In the genomic region with DNA sequence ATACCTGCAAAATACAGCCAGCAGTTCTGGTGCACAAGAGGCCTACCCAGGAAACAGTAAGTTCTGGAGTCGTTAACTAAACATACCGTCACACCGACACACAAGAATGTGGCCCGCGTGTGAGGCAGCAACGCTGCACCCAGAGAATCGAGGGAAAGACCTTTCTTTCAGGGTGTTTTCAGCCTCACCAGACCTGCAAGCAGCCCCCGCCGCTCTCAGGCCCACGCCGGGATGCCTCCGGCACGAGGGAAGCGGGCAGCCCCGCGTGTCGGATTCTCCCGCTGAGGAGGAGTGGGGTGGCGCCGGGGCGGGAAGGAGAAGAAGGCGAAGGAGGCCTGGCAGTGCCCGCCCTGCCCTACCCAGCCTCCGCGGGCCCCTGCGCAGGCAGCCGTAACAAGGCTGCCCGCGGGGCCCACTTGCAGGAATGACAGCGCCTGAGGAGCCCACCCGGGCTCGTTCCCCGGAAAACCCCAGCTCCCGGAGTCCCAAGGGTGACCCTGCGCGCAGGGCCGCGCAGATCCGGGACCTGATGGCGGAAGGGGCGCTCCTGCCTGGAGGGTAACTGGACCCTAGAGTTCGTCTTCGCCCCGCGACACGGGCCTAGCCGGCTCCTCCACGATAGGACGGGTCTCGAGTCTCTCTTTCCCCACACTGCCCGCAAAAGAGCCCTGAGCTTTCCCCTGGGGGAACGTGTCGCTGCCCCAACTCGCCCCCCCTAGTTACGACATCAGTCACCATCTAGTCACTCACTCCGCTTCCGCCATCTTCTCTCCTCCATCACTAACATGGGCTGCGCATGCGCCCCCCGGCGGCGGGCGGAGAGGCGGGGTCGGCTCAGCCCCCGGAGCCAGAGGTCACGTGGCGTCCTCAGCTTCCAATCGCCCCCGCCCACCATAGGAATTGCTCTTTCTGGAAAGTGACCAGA, we compare ENCODE assay signal across 8 cellular contexts. TPM values are rescaled to one million over a fixed set of nuclear protein-coding genes. Genes with fewer than 3 reads are reported as not detected.
DNase-seq lines count a peak whose midpoint lies in the region; ATAC-seq and TF ChIP-seq lines count a peak whose summit lies in the region.

A gene with protein sequence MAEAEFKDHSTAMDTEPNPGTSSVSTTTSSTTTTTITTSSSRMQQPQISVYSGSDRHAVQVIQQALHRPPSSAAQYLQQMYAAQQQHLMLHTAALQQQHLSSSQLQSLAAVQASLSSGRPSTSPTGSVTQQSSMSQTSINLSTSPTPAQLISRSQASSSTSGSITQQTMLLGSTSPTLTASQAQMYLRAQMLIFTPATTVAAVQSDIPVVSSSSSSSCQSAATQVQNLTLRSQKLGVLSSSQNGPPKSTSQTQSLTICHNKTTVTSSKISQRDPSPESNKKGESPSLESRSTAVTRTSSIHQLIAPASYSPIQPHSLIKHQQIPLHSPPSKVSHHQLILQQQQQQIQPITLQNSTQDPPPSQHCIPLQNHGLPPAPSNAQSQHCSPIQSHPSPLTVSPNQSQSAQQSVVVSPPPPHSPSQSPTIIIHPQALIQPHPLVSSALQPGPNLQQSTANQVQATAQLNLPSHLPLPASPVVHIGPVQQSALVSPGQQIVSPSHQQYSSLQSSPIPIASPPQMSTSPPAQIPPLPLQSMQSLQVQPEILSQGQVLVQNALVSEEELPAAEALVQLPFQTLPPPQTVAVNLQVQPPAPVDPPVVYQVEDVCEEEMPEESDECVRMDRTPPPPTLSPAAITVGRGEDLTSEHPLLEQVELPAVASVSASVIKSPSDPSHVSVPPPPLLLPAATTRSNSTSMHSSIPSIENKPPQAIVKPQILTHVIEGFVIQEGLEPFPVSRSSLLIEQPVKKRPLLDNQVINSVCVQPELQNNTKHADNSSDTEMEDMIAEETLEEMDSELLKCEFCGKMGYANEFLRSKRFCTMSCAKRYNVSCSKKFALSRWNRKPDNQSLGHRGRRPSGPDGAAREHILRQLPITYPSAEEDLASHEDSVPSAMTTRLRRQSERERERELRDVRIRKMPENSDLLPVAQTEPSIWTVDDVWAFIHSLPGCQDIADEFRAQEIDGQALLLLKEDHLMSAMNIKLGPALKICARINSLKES (minus strand): TSS at position 782 of the 925 bp plus-strand sequence. CDS start 18 bp downstream, at position 764.

- peaks cover 21 to 32% (median 22%) of the 10 kb centered on the region in 3 donors for H3K4me1 Mint-ChIP-seq in naive B cell
- peaks cover 22% of the 10 kb centered on the region for H3K4me1 Mint-ChIP-seq in stimulated activated effector memory CD8-positive, alpha-beta T cell treated with anti-CD3 and anti-CD28 coated beads, Interleukin-12 subunit alpha, Interleukin-12 subunit beta, amount 100 ng/mL, for 72 hours

- peak; percentile 78 to 84 for ATAC-seq in naive B cell (ENCODE audit: low read depth in 2 of 2)
- ATAC-seq in stimulated activated effector memory CD8-positive, alpha-beta T cell treated with anti-CD3 and anti-CD28 coated beads, Interleukin-12 subunit alpha, Interleukin-12 subunit beta, amount 100 ng/mL, for 72 hours: peak; percentile 91

- peak; percentile 26; the same call in 1 of the 2 replicates for TF ChIP-seq CTCF in LNCaP clone FGC (IDR thresholded peaks at IDR 0.05; ENCODE audit: control insufficient read depth, extremely low read depth, insufficient read depth)

- H3K4me3 ChIP-seq in LNCaP clone FGC (ENCODE audit: low read depth, low read length): peak within 1 kb of the TSS; percentile 97

- H3K9me3 Mint-ChIP-seq in naive B cell: no peaks in the 10 kb centered on the region
- H3K9me3 Mint-ChIP-seq in stimulated activated effector memory CD8-positive, alpha-beta T cell treated with anti-CD3 and anti-CD28 coated beads, Interleukin-12 subunit alpha, Interleukin-12 subunit beta, amount 100 ng/mL, for 72 hours: no peaks in the 10 kb centered on the region

- DNase-seq in EL: peak; percentile 93
- peak; percentile 91 for DNase-seq in H4 (ENCODE audit: low spot score)
- DNase-seq in LNCaP clone FGC (ENCODE audit: low read depth): peak; percentile 49
- DNase-seq in RPMI8226: peak; percentile 98
- peak; percentile 79 to 88 for DNase-seq in activated T-helper 1 cell treated with anti-CD3 and anti-CD28 coated beads, Interleukin-2, amount 50 U/mL, for 16 hours (ENCODE audit: low read depth in 1 of 2, low spot score in 1 of 2)
- peak; percentile 89 for DNase-seq in fibroblast of gingiva (ENCODE audit: low read depth)
- DNase-seq in naive B cell: peak; percentile 91
- peak; percentile 91 to 98 for DNase-seq in stimulated activated effector memory CD8-positive, alpha-beta T cell treated with anti-CD3 and anti-CD28 coated beads, Interleukin-12 subunit alpha, Interleukin-12 subunit beta, amount 100 ng/mL, for 72 hours (ENCODE audit: low spot score in 2 of 2)

- H3K4me3 Mint-ChIP-seq in naive B cell: peak within 1 kb of the TSS; percentile 90 to 100 (median 99)
- H3K4me3 Mint-ChIP-seq in stimulated activated effector memory CD8-positive, alpha-beta T cell treated with anti-CD3 and anti-CD28 coated beads, Interleukin-12 subunit alpha, Interleukin-12 subunit beta, amount 100 ng/mL, for 72 hours: peak within 1 kb of the TSS; percentile 87

- no peaks in the 10 kb centered on the region for H3K27me3 Mint-ChIP-seq in naive B cell

- H3K27ac Mint-ChIP-seq in naive B cell: peak within 1 kb of the TSS; percentile 98 to 100 (median 99)
- peak within 1 kb of the TSS; percentile 99 for H3K27ac Mint-ChIP-seq in stimulated activated effector memory CD8-positive, alpha-beta T cell treated with anti-CD3 and anti-CD28 coated beads, Interleukin-12 subunit alpha, Interleukin-12 subunit beta, amount 100 ng/mL, for 72 hours

- H3K36me3 Mint-ChIP-seq in naive B cell: peaks cover 0 to 8% of the 10 kb centered on the region in 2 donors
- H3K36me3 Mint-ChIP-seq in stimulated activated effector memory CD8-positive, alpha-beta T cell treated with anti-CD3 and anti-CD28 coated beads, Interleukin-12 subunit alpha, Interleukin-12 subunit beta, amount 100 ng/mL, for 72 hours: peaks cover 51% of the 10 kb centered on the region

RNA-seq across cellular contexts. Expression of the gene that starts here (rescaled TPM):
- 14.9 and 17.5 TPM in 2 replicates for total RNA-seq in H4 (2014; rRNA removed; shearing (Covaris generic))
- 100 to 1,000 TPM in 1 of 6 donors, 10 to 100 TPM in 5; 17.8 to 113 (median 60.1) TPM for polyA plus RNA-seq in naive B cell (ENCODE audit: low read depth in 6 of 6)

Comparison
In these comparisons a context has a peak if more than half of its experiments do, and no peak if none do; other contexts are left out.
1. Peak in every context shown above with its lines: DNase-seq, ATAC-seq and H3K4me3 ChIP-seq.